In the genomic region with DNA sequence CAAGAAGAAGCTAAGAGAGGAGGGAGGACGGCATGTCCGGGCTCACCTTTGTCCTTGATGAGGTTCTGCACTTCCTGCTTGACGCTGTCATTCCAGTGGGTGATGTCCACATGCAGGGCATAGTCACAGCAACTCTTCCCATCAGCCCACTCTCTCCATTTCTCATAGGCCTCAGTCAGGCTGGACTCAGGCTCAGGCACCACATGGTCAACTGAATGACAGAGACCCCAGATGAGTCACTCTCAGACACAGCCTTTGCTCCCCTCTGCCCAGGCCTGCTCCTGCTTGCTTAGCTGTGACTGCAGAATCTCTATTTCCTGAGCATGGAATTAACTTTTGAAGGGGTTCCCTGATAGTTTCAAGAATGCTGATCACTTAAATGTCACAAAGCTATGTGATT, we compare ENCODE assay signal across 1 cellular context.
TF ChIP-seq lines count a peak whose summit lies in the region.

No MANE protein-coding gene starts in this region.

TF ChIP-seq in IMR-90, 13 proteins besides CTCF, POLR2A, EP300 and RAD21 (continued from another document):
- TF ChIP-seq, protein P1, sequence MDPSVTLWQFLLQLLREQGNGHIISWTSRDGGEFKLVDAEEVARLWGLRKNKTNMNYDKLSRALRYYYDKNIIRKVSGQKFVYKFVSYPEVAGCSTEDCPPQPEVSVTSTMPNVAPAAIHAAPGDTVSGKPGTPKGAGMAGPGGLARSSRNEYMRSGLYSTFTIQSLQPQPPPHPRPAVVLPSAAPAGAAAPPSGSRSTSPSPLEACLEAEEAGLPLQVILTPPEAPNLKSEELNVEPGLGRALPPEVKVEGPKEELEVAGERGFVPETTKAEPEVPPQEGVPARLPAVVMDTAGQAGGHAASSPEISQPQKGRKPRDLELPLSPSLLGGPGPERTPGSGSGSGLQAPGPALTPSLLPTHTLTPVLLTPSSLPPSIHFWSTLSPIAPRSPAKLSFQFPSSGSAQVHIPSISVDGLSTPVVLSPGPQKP (IDR thresholded peaks at IDR 0.05; ENCODE audit: borderline replicate concordance, low read depth, low read length): no peak
- TF ChIP-seq RFX5 (IDR thresholded peaks at IDR 0.05; ENCODE audit: low read depth, low read length) (no peak), CHD1 (IDR thresholded peaks at IDR 0.05; ENCODE audit: low read depth, low read length) (no peak), MAZ (IDR thresholded peaks at IDR 0.05; ENCODE audit: borderline replicate concordance, low read depth, low read length) (no peak), MXI1 (IDR thresholded peaks at IDR 0.05; ENCODE audit: borderline replicate concordance, low read depth, low read length) (no peak), NFE2L2 (IDR thresholded peaks at IDR 0.05; ENCODE audit: low read depth, low read length) (no peak), BHLHE40 (IDR thresholded peaks at IDR 0.05; ENCODE audit: low read depth, low read length) (no peak)
- TF ChIP-seq, protein P2, sequence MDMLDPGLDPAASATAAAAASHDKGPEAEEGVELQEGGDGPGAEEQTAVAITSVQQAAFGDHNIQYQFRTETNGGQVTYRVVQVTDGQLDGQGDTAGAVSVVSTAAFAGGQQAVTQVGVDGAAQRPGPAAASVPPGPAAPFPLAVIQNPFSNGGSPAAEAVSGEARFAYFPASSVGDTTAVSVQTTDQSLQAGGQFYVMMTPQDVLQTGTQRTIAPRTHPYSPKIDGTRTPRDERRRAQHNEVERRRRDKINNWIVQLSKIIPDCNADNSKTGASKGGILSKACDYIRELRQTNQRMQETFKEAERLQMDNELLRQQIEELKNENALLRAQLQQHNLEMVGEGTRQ (IDR thresholded peaks at IDR 0.05; ENCODE audit: low read depth, low read length): no peak
